In genomic region chr7:1540391-1541271, GRCh38 we compare ENCODE assay signal across 27 cellular contexts. TPM values are rescaled to one million over a fixed set of nuclear protein-coding genes. Genes with fewer than 3 reads are reported as not detected.
DNase-seq lines count a peak whose midpoint lies in the region; ATAC-seq, FAIRE-seq and TF ChIP-seq lines count a peak whose summit lies in the region.
"Had no signal": no experiment of that assay in that cellular context is flagged by ENCODE, and none has a peak within 500 bp of the region (broad histone marks: within the 10 kb centered on the region; RNA-seq: fewer than 3 reads in every experiment).

No MANE protein-coding gene starts in this region.

- intact Hi-C loops in CD14-positive monocyte (cut with micrococcal nuclease), result loop anchor here in 1 of 2 donors (5.0 kb wide), 1 partner anchor 33 kb away; no protein-coding TSS in a partner anchor
- intact Hi-C loops in IMR-90 (cut with micrococcal nuclease), result no loop called here
- intact Hi-C loops in kidney (cut with DNase I), result no loop called here
- intact Hi-C loops in posterior vena cava (cut with DNase I), result no loop called here
- intact Hi-C loops in left colon (cut with DNase I, micrococcal nuclease), result no loop called here

- H3K9me3 Mint-ChIP-seq in CD14-positive monocyte, result no peaks in the 10 kb centered on the region
- H3K9me3 Mint-ChIP-seq: activated naive CD4-positive, alpha-beta T cell treated with anti-CD3 and anti-CD28 coated beads, Interleukin-2, amount 50 U/mL, for 24 hours; activated T-helper 2 cell treated with anti-CD3 and anti-CD28 coated beads, Interferon-gamma antibody, Interleukin-2, Interleukin-4, amounts not matched to agents 10 μg/mL and 5 μg/mL and 100 μg/mL, durations not matched to agents 14 hours and 24 hours and 36 hours; CD4-positive, CD25-positive, alpha-beta regulatory T cell had no signal

- no peak overlapping the region for H3K4me3 ChIP-seq in IMR-90 (ENCODE audit: insufficient read depth, low read depth, low read length)
- H3K4me3 ChIP-seq in kidney (ENCODE audit: low read length in 2 of 2), result no peak overlapping the region
- H3K4me3 ChIP-seq: colonic mucosa, MG63, Peyer's patch, transverse colon had no signal

- peaks cover 48% of the 10 kb centered on the region for H3K36me3 ChIP-seq in IMR-90 (ENCODE audit: control insufficient read depth, insufficient read depth, low read length)
- peaks cover 0 to 12% of the 10 kb centered on the region in 2 donors for H3K36me3 ChIP-seq in kidney (ENCODE audit: control insufficient read depth in 1 of 2, insufficient read depth in 2 of 2, low read length in 2 of 2)

- no peak for TF ChIP-seq CTCF in CD14-positive monocyte (IDR thresholded peaks at IDR 0.05)
- TF ChIP-seq CTCF in IMR-90 (conservative IDR thresholded peaks at IDR 0.05; ENCODE audit: low read depth, low read length), result no peak
- no peak for TF ChIP-seq CTCF in kidney (IDR thresholded peaks at IDR 0.05; ENCODE audit: borderline replicate concordance, extremely low read depth, insufficient read depth)

- H3K27me3 Mint-ChIP-seq in CD14-positive monocyte (ENCODE audit: low read depth in 3 of 3), result no peaks in the 10 kb centered on the region
- H3K27me3 Mint-ChIP-seq: activated naive CD4-positive, alpha-beta T cell treated with anti-CD3 and anti-CD28 coated beads, Interleukin-2, amount 50 U/mL, for 24 hours; CD4-positive, CD25-positive, alpha-beta regulatory T cell had no signal

- no peak overlapping the region for H2AK5ac ChIP-seq in IMR-90 (ENCODE audit: low read depth, low read length)

- H3K23ac ChIP-seq in IMR-90 (ENCODE audit: low read depth, low read length), result no peak overlapping the region

- H3K18ac ChIP-seq in IMR-90 (ENCODE audit: low read depth, low read length), result no peak overlapping the region

- H3K4ac ChIP-seq in IMR-90 (ENCODE audit: low read depth, low read length), result no peak overlapping the region; the same call in 1 of the 2 replicates

- ATAC-seq in IMR-90 (ENCODE audit: low read depth), result no peak
- no peak for ATAC-seq in HG03139 (IDR thresholded peaks at IDR 0.05; ENCODE audit: unreplicated experiment)
- ATAC-seq in left colon, result no peak

- in situ Hi-C loops in IMR-90 (cut with MboI; ENCODE audit: low sequenced_read_pairs), result no loop called here

- no peak overlapping the region for H3K56ac ChIP-seq in IMR-90 (ENCODE audit: extremely low read depth, insufficient read depth, low read length)

- no peak overlapping the region for H3K27ac ChIP-seq in IMR-90 (ENCODE audit: insufficient read depth, low read length)
- H3K27ac ChIP-seq in kidney (ENCODE audit: low read depth in 2 of 2, low read length in 2 of 2), result no peak overlapping the region
- H3K27ac ChIP-seq: colonic mucosa, Peyer's patch had no signal

- TF ChIP-seq RAD21 in IMR-90 (IDR thresholded peaks at IDR 0.05; ENCODE audit: low read length), result no peak

- no TSS peak for BruUV-seq in IMR-90 (replicated peaks; lab: Mats Ljungman, UMichigan)

- no peak overlapping the region for H2BK5ac ChIP-seq in IMR-90 (ENCODE audit: low read depth, low read length, poor library complexity, severe bottlenecking)

- H3K9me1 ChIP-seq in IMR-90 (ENCODE audit: insufficient read depth, low read length), result peaks cover 7% of the 10 kb centered on the region; the same call in 1 of the 2 replicates

- H4K8ac ChIP-seq in IMR-90 (ENCODE audit: low read depth in 2 of 2, low read length in 2 of 2), result no peak overlapping the region

- no peak overlapping the region for H2BK20ac ChIP-seq in IMR-90 (ENCODE audit: low read depth, low read length)

- H4K91ac ChIP-seq in IMR-90 (ENCODE audit: insufficient read depth, low read depth, low read length), result no peak overlapping the region

- no peak overlapping the region; the same call in 1 of the 2 replicates for H3K14ac ChIP-seq in IMR-90 (replicated peaks; ENCODE audit: low read depth, low read length)

- H2BK120ac ChIP-seq in IMR-90 (ENCODE audit: low read depth, low read length), result no peak overlapping the region

- no peak overlapping the region for H4K5ac ChIP-seq in IMR-90 (ENCODE audit: low read depth, low read length)

- peak overlapping the region; percentile 58 for H2AFZ ChIP-seq in IMR-90 (replicated peaks; ENCODE audit: low read length, poor library complexity)

- peaks cover 29 to 60% of the 10 kb centered on the region in 2 donors for H3K36me3 Mint-ChIP-seq in CD14-positive monocyte

- H3K4me1 ChIP-seq in IMR-90 (ENCODE audit: control insufficient read depth, insufficient read depth, low read length) (peaks cover 16% of the 10 kb centered on the region), kidney (ENCODE audit: control insufficient read depth in 1 of 2, insufficient read depth in 1 of 2, low read depth in 1 of 2, low read length in 2 of 2) (peaks cover 16% of the 10 kb centered on the region in 2 donors)

- CTCF ChIA-PET in IMR-90 (lab: Yijun Ruan, JAX), result no interaction called here

- no peak overlapping the region for H3K27ac Mint-ChIP-seq in CD14-positive monocyte
- H3K27ac Mint-ChIP-seq: activated naive CD4-positive, alpha-beta T cell treated with anti-CD3 and anti-CD28 coated beads, Interleukin-2, amount 50 U/mL, for 24 hours; activated T-helper 2 cell treated with anti-CD3 and anti-CD28 coated beads, Interferon-gamma antibody, Interleukin-2, Interleukin-4, amounts not matched to agents 10 μg/mL and 5 μg/mL and 100 μg/mL, durations not matched to agents 14 hours and 24 hours and 36 hours; CD4-positive, CD25-positive, alpha-beta regulatory T cell had no signal

- peaks cover 1% of the 10 kb centered on the region for H3K4me1 Mint-ChIP-seq in CD14-positive monocyte

- H3K9ac ChIP-seq in IMR-90 (ENCODE audit: low read depth, low read length), result no peak overlapping the region
- no peak overlapping the region for H3K9ac ChIP-seq in kidney (ENCODE audit: low read length in 2 of 2)

- no peak overlapping the region for H2AK9ac ChIP-seq in IMR-90 (replicated peaks; ENCODE audit: low read depth, low read length, poor library complexity)

- H4K20me1 ChIP-seq in IMR-90 (ENCODE audit: insufficient read depth, low read length), result peaks cover 26% of the 10 kb centered on the region

- no peaks in the 10 kb centered on the region for H3K27me3 ChIP-seq in IMR-90 (ENCODE audit: control insufficient read depth, insufficient read depth, low read length)
- H3K27me3 ChIP-seq: colonic mucosa, MG63, Peyer's patch, transverse colon had no signal

- FAIRE-seq in kidney (lab: Jason Lieb, UNC), result no peak

- 90% methylated on average over 16 of the region's 56 CpGs; no CpG with 5 or more reads in 1 of the 2 experiments for WGBS in IMR-90 (ENCODE audit: extremely low coverage in 2 of 2, insufficient read length in 1 of 2), 2 experiments

- no peak overlapping the region for H3K4me3 Mint-ChIP-seq in CD14-positive monocyte
- H3K4me3 Mint-ChIP-seq: activated naive CD4-positive, alpha-beta T cell treated with anti-CD3 and anti-CD28 coated beads, Interleukin-2, amount 50 U/mL, for 24 hours had no signal

- peaks cover 0 to 57% of the 10 kb centered on the region in 2 experiments; a peak in 3 of 4 replicates for H3K79me1 ChIP-seq in IMR-90 (ENCODE audit: low read depth in 1 of 2, low read length in 2 of 2)

- DNase-seq in CD14-positive monocyte (ENCODE audit: low spot score), result peak; percentile 43
- DNase-seq in IMR-90, result no peak
- peak; percentile 76 for DNase-seq in kidney
- DNase-seq in posterior vena cava (ENCODE audit: low spot score), result peak; percentile 75
- no peak for DNase-seq in left colon
- DNase-seq in COR-L47 (lab: John Stamatoyannopoulos, UW), result no peak
- DNase-seq: activated CD4-positive, alpha-beta T cell treated with anti-CD3 and anti-CD28 coated beads, Interleukin-2, amount 50 U/mL, for 48 hours; activated CD4-positive, CD25-positive, alpha-beta regulatory T cell; CD4-positive, CD25-positive, alpha-beta regulatory T cell; colonic mucosa; effector CD8-positive, alpha-beta T cell; EL; erythroblast; GOT3; KBM-7; MG63; NCI-H1105 treated with DMSO at 0.1 percent for 48 hours; NCI-H2029; NCI-H526; Peyer's patch; T1000; transverse colon had no signal

- no peak overlapping the region for H3K4me2 ChIP-seq in IMR-90 (ENCODE audit: low read depth, low read length)

- H3K9me3 ChIP-seq in IMR-90 (ENCODE audit: control insufficient read depth, insufficient read depth, low read length) (no peaks in the 10 kb centered on the region), kidney (ENCODE audit: control insufficient read depth in 1 of 2, low read length in 2 of 2) (no peaks in the 10 kb centered on the region)
- H3K9me3 ChIP-seq: colonic mucosa, MG63, Peyer's patch, transverse colon had no signal

- dilution Hi-C loops in IMR-90 (cut with HindIII; ENCODE audit: low sequenced_read_pairs, unreplicated experiment), result no loop called here

- 0 out of 2 replicates have a peak, but pooled peaks have one; percentile 47 for TF ChIP-seq POLR2A in IMR-90 (IDR thresholded peaks at IDR 0.05; ENCODE audit: low read depth, low read length)

- POLR2A ChIA-PET in IMR-90 (lab: Charles Lee; ENCODE audit: unreplicated experiment), result no interaction called here

- H2BK15ac ChIP-seq in IMR-90 (ENCODE audit: low read depth, low read length), result no peak overlapping the region

RNA-seq across cellular contexts. Expression of gene MAFK, which starts 10.1 kb away (rescaled TPM):
- under 1 TPM; 0.30 to 0.48 TPM for polyA plus RNA-seq in CD14-positive monocyte
- total RNA-seq in IMR-90 (2012; rRNA removed), result 16.4 and 19.2 TPM in 2 replicates
- 27.1 and 27.9 TPM in 2 replicates for polyA plus RNA-seq in IMR-90 (2012; rRNA removed)
- polyA plus RNA-seq in IMR-90 (2012; cell fraction: cytosol; rRNA removed), result 9.3 and 16.3 TPM in 2 replicates
- 216 and 262 TPM in 2 replicates for polyA plus RNA-seq in IMR-90 (2012; cell fraction: nucleus; rRNA removed; ENCODE audit: low replicate concordance)
- total RNA-seq in kidney, result 37.0 TPM
- 12.9 TPM for polyA plus RNA-seq in kidney (ENCODE audit: insufficient read depth, low read depth, low replicate concordance)
- 100 to 1,000 TPM in 1 of 2 donors, 10 to 100 TPM in 1; 49.4 to 138 TPM for total RNA-seq in posterior vena cava
- total RNA-seq in left colon, result 10 to 100 TPM; 42.9 to 45.8 TPM

RNA-seq across cellular contexts. Expression of gene TMEM184A, which starts 15.4 kb away (rescaled TPM):
- polyA plus RNA-seq in CD14-positive monocyte (not detected), IMR-90 (2012; rRNA removed) (1.9 TPM in 2 replicates), kidney (ENCODE audit: insufficient read depth, low read depth, low replicate concordance) (6.8 TPM)
- total RNA-seq in IMR-90 (2012; rRNA removed) (0.28 and 0.36 TPM in 2 replicates), kidney (11.0 TPM), posterior vena cava (not detected), left colon (10 to 100 TPM; 57.6 to 58.3 TPM)
- 0.74 and 1.2 TPM in 2 replicates for polyA plus RNA-seq in IMR-90 (2012; cell fraction: cytosol; rRNA removed)
- polyA plus RNA-seq in IMR-90 (2012; cell fraction: nucleus; rRNA removed; ENCODE audit: low replicate concordance), result 4.1 and 11.5 TPM in 2 replicates
- total RNA-seq: CD4-positive, CD25-positive, alpha-beta regulatory T cell; pulmonary artery endothelial cell; skeletal muscle tissue had no signal

RNA-seq across cellular contexts. Expression of gene PSMG3, which starts 29.2 kb away (rescaled TPM):
- 10 to 100 TPM; 34.5 to 38.8 TPM for polyA plus RNA-seq in CD14-positive monocyte
- total RNA-seq in IMR-90 (2012; rRNA removed), result 30.6 and 37.3 TPM in 2 replicates
- 52.5 and 54.1 TPM in 2 replicates for polyA plus RNA-seq in IMR-90 (2012; rRNA removed)
- 44.0 and 63.2 TPM in 2 replicates for polyA plus RNA-seq in IMR-90 (2012; cell fraction: cytosol; rRNA removed)
- polyA plus RNA-seq in IMR-90 (2012; cell fraction: nucleus; rRNA removed; ENCODE audit: low replicate concordance), result 74.3 and 81.9 TPM in 2 replicates
- 29.7 TPM for total RNA-seq in kidney
- polyA plus RNA-seq in kidney (ENCODE audit: insufficient read depth, low read depth, low replicate concordance), result 66.6 TPM
- total RNA-seq in posterior vena cava, result 10 to 100 TPM; 13.9 to 19.0 TPM
- total RNA-seq in left colon, result 10 to 100 TPM; 29.3 to 35.0 TPM

RNA-seq across cellular contexts. Expression of gene INTS1, which starts 36.4 kb away (rescaled TPM):
- polyA plus RNA-seq in CD14-positive monocyte, result 1 to 10 TPM; 5.5 to 7.3 TPM
- total RNA-seq in IMR-90 (2012; rRNA removed), result 9.3 and 10.0 TPM in 2 replicates
- 40.1 and 47.1 TPM in 2 replicates for polyA plus RNA-seq in IMR-90 (2012; rRNA removed)
- polyA plus RNA-seq in IMR-90 (2012; cell fraction: cytosol; rRNA removed), result 32.2 and 35.8 TPM in 2 replicates
- 80.3 and 296 TPM in 2 replicates for polyA plus RNA-seq in IMR-90 (2012; cell fraction: nucleus; rRNA removed; ENCODE audit: low replicate concordance)
- 91.3 TPM for total RNA-seq in kidney
- polyA plus RNA-seq in kidney (ENCODE audit: insufficient read depth, low read depth, low replicate concordance), result 62.8 TPM
- total RNA-seq in posterior vena cava, result 10 to 100 TPM; 50.3 to 55.1 TPM
- total RNA-seq in left colon, result 10 to 100 TPM; 67.7 to 67.8 TPM

Comparison
In these comparisons a context has a peak if more than half of its experiments do, and no peak if none do; other contexts are left out.
1. DNase-seq: peak in CD14-positive monocyte (single experiment), kidney (single experiment) and posterior vena cava (single experiment); none in IMR-90 (single experiment), left colon (0 of 2) and COR-L47 (single experiment).